Comparison of ENCODE assay signal across 1 cellular context in the genomic region with DNA sequence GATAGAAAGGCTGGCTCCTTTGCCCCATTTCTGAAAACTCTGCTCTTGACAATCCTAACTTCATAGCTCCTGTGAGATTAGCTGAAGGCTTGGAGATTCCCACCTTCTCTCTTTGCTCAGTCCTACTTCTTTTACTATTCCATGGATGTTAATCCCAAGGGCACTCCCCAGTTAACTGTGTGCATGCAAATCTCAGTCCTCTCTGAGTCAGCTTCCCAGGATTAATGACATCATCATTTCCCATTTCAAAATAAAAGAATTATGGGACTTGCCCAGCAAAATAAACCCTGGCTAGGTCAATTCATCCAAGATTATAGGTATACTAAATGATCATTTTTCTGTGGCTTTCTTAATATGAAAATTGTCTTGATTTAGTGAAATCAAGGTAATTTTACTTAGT.
TF ChIP-seq lines count a peak whose summit lies in the region.

No MANE protein-coding gene starts in this region.

TF ChIP-seq in H1, 55 proteins besides CTCF, POLR2A, EP300 and RAD21 (continued from another document):
- TF ChIP-seq ZNF274 (IDR thresholded peaks at IDR 0.05; ENCODE audit: borderline replicate concordance, extremely low read depth, low read length) = no peak
- TF ChIP-seq TEAD4 (IDR thresholded peaks at IDR 0.05; ENCODE audit: low read depth, low read length) = no peak
- TF ChIP-seq TBP (IDR thresholded peaks at IDR 0.05; ENCODE audit: low read depth, low read length) = no peak
- TF ChIP-seq NANOG (IDR thresholded peaks at IDR 0.05; ENCODE audit: insufficient read depth, low read depth, low read length, poor library complexity, severe bottlenecking) = no peak
- TF ChIP-seq SUZ12 (IDR thresholded peaks at IDR 0.05; ENCODE audit: low read length) = no peak
